ENCODE assay signal across 23 cellular contexts in the genomic region with DNA sequence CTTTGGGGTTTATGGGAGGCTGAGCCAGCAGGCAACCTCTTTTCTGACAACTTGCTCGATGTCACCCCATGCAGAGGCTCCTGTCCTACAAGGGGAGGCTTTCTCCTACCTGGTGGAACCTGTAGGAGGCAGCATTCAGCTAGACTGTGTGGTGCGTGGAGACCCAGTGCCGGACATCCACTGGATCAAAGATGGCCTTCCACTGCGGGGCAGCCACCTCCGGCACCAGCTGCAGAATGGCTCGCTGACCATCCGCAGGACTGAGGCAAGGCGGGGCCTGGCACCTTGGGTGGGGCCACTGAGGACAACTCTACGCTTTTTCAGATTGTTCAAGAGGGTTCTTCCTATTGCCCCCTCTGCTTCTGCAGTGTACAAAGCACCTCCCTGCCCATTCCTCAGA.
"Had no signal": no experiment of that assay in that cellular context is flagged by ENCODE, and none has a peak within 500 bp of the region (broad histone marks: within the 10 kb centered on the region; RNA-seq: fewer than 3 reads in every experiment).

No MANE protein-coding gene starts in this region.

- H3K36me3 ChIP-seq: pancreas, right atrium auricular region, upper lobe of right lung had no signal

- H3K4me1 Mint-ChIP-seq: activated naive CD4-positive, alpha-beta T cell treated with anti-CD3 and anti-CD28 coated beads, Interleukin-2, amount 50 U/mL, for 24 hours; natural killer cell; WTC11 had no signal

- H3K4me3 Mint-ChIP-seq: activated naive CD4-positive, alpha-beta T cell treated with anti-CD3 and anti-CD28 coated beads, Interleukin-2, amount 50 U/mL, for 24 hours; natural killer cell; WTC11 had no signal

- H3K27me3 ChIP-seq: body of pancreas, esophagus muscularis mucosa, pancreas, right atrium auricular region, upper lobe of right lung had no signal

- H3K27me3 Mint-ChIP-seq: activated naive CD4-positive, alpha-beta T cell treated with anti-CD3 and anti-CD28 coated beads, Interleukin-2, amount 50 U/mL, for 24 hours had no signal

- H3K27ac Mint-ChIP-seq: activated naive CD4-positive, alpha-beta T cell treated with anti-CD3 and anti-CD28 coated beads, Interleukin-2, amount 50 U/mL, for 24 hours; natural killer cell; WTC11 had no signal

- DNase-seq: activated gamma-delta T cell treated with Interleukin-2 at 50 U/mL for 16 hours; activated T-cell treated with anti-CD3 and anti-CD28 coated beads, Interleukin-2, amount 50 U/mL, for 1 hour; anterior cingulate cortex; body of pancreas; caudate nucleus; dermis blood vessel endothelial cell; effector CD8-positive, alpha-beta T cell; glutamatergic neuron; hypothalamus; midbrain; natural killer cell; psoas muscle; stimulated activated CD4-positive, alpha-beta T cell treated with anti-CD3 and anti-CD28 coated beads, Interleukin-4, amount 100 ng/mL, for 24 hours; stimulated activated naive CD8-positive, alpha-beta T cell treated with anti-CD3 and anti-CD28 coated beads, Interleukin-15, Interleukin-2, amounts not matched to agents 100 U/mL and 50 U/mL, for 24 hours; T-helper 9 cell; upper lobe of right lung had no signal

- ATAC-seq: body of pancreas; natural killer cell; pancreas; psoas muscle; stimulated activated naive CD8-positive, alpha-beta T cell treated with anti-CD3 and anti-CD28 coated beads, Interleukin-15, Interleukin-2, amounts not matched to agents 100 U/mL and 50 U/mL, for 24 hours; upper lobe of right lung; WTC11 had no signal

- H3K4me3 ChIP-seq: body of pancreas, esophagus muscularis mucosa, pancreas, psoas muscle, right atrium auricular region, upper lobe of right lung had no signal

- H3K9me3 ChIP-seq: body of pancreas, esophagus muscularis mucosa, pancreas, psoas muscle, right atrium auricular region, upper lobe of right lung had no signal

- H3K4me1 ChIP-seq: body of pancreas, pancreas, psoas muscle, right atrium auricular region, upper lobe of right lung had no signal

- H3K36me3 Mint-ChIP-seq: activated naive CD4-positive, alpha-beta T cell treated with anti-CD3 and anti-CD28 coated beads, Interleukin-2, amount 50 U/mL, for 24 hours; natural killer cell; WTC11 had no signal

- H3K9me3 Mint-ChIP-seq: activated naive CD4-positive, alpha-beta T cell treated with anti-CD3 and anti-CD28 coated beads, Interleukin-2, amount 50 U/mL, for 24 hours; natural killer cell had no signal

- H3K27ac ChIP-seq: body of pancreas, esophagus muscularis mucosa, pancreas, psoas muscle, right atrium auricular region, upper lobe of right lung had no signal

- FAIRE-seq: endothelial cell of umbilical vein, frontal cortex, pancreas had no signal
